Comparison of ENCODE assay signal across 22 cellular contexts in the genomic region with DNA sequence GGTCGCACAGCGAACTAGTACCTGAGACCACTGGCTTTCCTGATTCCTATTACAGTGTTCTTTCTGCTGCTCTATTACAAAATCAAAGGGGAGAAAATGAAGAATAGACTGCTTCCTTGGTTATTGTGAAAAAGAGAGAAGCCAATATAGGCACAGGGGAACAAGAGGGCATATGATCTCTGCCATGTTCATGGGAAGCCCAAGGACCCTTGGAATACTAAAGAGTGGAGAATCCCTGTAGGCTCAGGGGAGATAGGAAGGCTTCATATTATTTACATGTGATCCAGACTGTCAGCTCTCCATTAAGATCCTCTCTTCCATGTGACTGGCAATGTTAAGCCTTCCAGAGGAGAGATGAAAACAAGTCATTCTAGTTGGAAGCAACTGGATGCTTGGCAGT.
"Had no signal": no experiment of that assay in that cellular context is flagged by ENCODE, and none has a peak within 500 bp of the region (broad histone marks: within the 10 kb centered on the region; RNA-seq: fewer than 3 reads in every experiment).

No MANE protein-coding gene starts in this region.

- ATAC-seq: effector memory CD8-positive, alpha-beta T cell; esophagus mucosa; foreskin keratinocyte; gastrocnemius medialis; gastroesophageal sphincter; heart left ventricle; heart right ventricle had no signal

- H3K4me3 Mint-ChIP-seq: dendritic cell treated with granulocyte-macrophage colony-stimulating factor and Interleukin-4, amounts not matched to agents 40 ng/mL and 50 ng/mL, for 4 days; effector memory CD8-positive, alpha-beta T cell; endodermal cell had no signal

- H3K27ac Mint-ChIP-seq: dendritic cell treated with granulocyte-macrophage colony-stimulating factor and Interleukin-4, amounts not matched to agents 40 ng/mL and 50 ng/mL, for 4 days; effector memory CD8-positive, alpha-beta T cell; endodermal cell had no signal

- H3K27me3 Mint-ChIP-seq: dendritic cell treated with granulocyte-macrophage colony-stimulating factor and Interleukin-4, amounts not matched to agents 40 ng/mL and 50 ng/mL, for 4 days had no signal

- DNase-seq: colonic mucosa; cortex of kidney; dermis blood vessel endothelial cell; dorsolateral prefrontal cortex; effector CD4-positive, alpha-beta T cell; effector CD8-positive, alpha-beta T cell; effector memory CD4-positive, alpha-beta T cell; effector memory CD8-positive, alpha-beta T cell; endodermal cell; erythroblast; esophagus squamous epithelium; foreskin fibroblast; foreskin keratinocyte; foreskin melanocyte; gastrocnemius medialis; glutamatergic neuron; head of caudate nucleus; heart left ventricle; heart right ventricle had no signal

- H3K9me3 Mint-ChIP-seq: dendritic cell treated with granulocyte-macrophage colony-stimulating factor and Interleukin-4, amounts not matched to agents 40 ng/mL and 50 ng/mL, for 4 days; effector memory CD8-positive, alpha-beta T cell; endodermal cell had no signal
